ENCODE assay signal across 14 cellular contexts in the genomic region with DNA sequence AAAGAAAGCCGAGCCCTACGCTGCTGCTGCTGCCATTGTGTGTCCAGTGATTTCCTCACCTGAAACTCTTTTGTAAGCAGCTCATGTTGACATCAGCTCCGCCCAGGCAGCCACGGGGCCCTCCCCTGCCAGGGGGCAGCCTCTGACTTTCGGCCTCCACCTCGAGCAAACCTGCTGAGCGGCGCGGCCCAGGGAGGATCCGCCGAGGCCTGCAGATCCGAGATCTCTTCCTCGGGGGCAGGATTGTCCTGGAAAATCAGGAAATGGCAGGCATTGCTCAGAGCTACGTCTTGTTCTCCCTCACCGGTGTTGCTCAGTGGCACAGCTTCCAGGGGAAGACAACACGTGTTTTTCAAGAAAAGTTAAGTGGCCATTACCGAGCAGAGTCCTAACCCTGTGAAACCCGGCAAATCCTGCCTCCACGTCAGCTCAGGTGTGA. TPM values are rescaled to one million over a fixed set of nuclear protein-coding genes. Genes with fewer than 3 reads are reported as not detected.
DNase-seq lines count a peak whose midpoint lies in the region; ATAC-seq, FAIRE-seq and TF ChIP-seq lines count a peak whose summit lies in the region.
"Had no signal": no experiment of that assay in that cellular context is flagged by ENCODE, and none has a peak within 500 bp of the region (broad histone marks: within the 10 kb centered on the region; RNA-seq: fewer than 3 reads in every experiment).

No MANE protein-coding gene starts in this region.

- H3K9me3 ChIP-seq in thyroid gland: no peaks in the 10 kb centered on the region

- H3K36me3 ChIP-seq in thyroid gland: peaks cover 0 to 3% of the 10 kb centered on the region in 2 donors

- intact Hi-C loops in thyroid gland (cut with DNase I): no loop called here

- H3K27me3 Mint-ChIP-seq in WTC11 (ENCODE audit: low read depth): no peaks in the 10 kb centered on the region

- no peak overlapping the region for H3K4me3 ChIP-seq in thyroid gland (replicated peaks in 1 of 3)

- H3K36me3 Mint-ChIP-seq in WTC11: peaks cover 27% of the 10 kb centered on the region

- TF ChIP-seq CTCF in WTC11 (IDR thresholded peaks at IDR 0.05): no peak
- TF ChIP-seq CTCF in thyroid gland (IDR thresholded peaks at IDR 0.05): no peak

- POLR2A ChIA-PET in WTC11 (lab: Charles Lee): no interaction called here

- no peak for FAIRE-seq in urothelium cell line (lab: Jason Lieb, UNC)

- CTCF ChIA-PET in WTC11 (lab: Charles Lee): interaction anchor here (0.8 to 3.5 kb wide), 5 partner anchors 32 to 207 kb away, joined by 3 to 14 read pairs (median 6); no protein-coding TSS in a partner anchor

- H3K4me1 Mint-ChIP-seq in WTC11: peaks cover 26% of the 10 kb centered on the region

- H3K9me3 Mint-ChIP-seq in WTC11: peaks cover 5% of the 10 kb centered on the region; the same call in 1 of the 2 replicates

- no peaks in the 10 kb centered on the region for H3K27me3 ChIP-seq in thyroid gland

- peak overlapping the region; percentile 87 for H3K27ac Mint-ChIP-seq in WTC11

- H3K4me3 Mint-ChIP-seq in WTC11: no peak overlapping the region; the same call in 1 of the 2 replicates

- H3K27ac ChIP-seq in thyroid gland: peak overlapping the region; percentile 85 to 88 (median 86)

- H3K4me1 ChIP-seq in thyroid gland: peaks cover 37 to 74% of the 10 kb centered on the region in 2 donors

- peak; percentile 49 for DNase-seq in NCI-H2107 treated with DMSO at 0.1 percent for 48 hours (lab: John Stamatoyannopoulos, UW; ENCODE audit: unreplicated experiment)
- DNase-seq in NCI-H2107 (lab: John Stamatoyannopoulos, UW): no peak
- DNase-seq in WTC11 (ENCODE audit: low spot score): peak; percentile 71
- DNase-seq in kidney tubule cell (ENCODE audit: low spot score): peak; percentile 42
- peak; percentile 64 to 69 for DNase-seq in thyroid gland
- no peak for DNase-seq in activated CD8-positive, alpha-beta memory T cell treated with anti-CD3 and anti-CD28 coated beads, Interleukin-2, amount 50 U/mL, for 48 hours
- no peak for DNase-seq in NCI-H82 (lab: John Stamatoyannopoulos, UW)
- DNase-seq in urothelium cell line (ENCODE audit: low spot score): no peak
- DNase-seq: activated effector memory CD4-positive, alpha-beta T cell treated with anti-CD3 and anti-CD28 coated beads, Interleukin-2, amount 50 U/mL, for 16 hours; NCI-H1436; SHP77; stimulated activated CD4-positive, alpha-beta T cell treated with anti-CD3 and anti-CD28 coated beads, Interleukin-1b, Interleukin-23, amount 100 ng/mL, for 48 hours; stimulated activated naive CD4-positive, alpha-beta T cell treated with Interleukin-2 at 50 U/mL for 16 hours had no signal

- peak; percentile 36 to 52 for TF ChIP-seq POLR2A in thyroid gland (IDR thresholded peaks at IDR 0.05)

- ATAC-seq in WTC11: peak; percentile 54

- 53 to 57% methylated on average over 19 of the region's 19 CpGs for WGBS in thyroid gland, 2 donors

TF ChIP-seq in WTC11, 78 proteins besides CTCF, POLR2A, EP300 and RAD21:
- TF ChIP-seq, protein P1, sequence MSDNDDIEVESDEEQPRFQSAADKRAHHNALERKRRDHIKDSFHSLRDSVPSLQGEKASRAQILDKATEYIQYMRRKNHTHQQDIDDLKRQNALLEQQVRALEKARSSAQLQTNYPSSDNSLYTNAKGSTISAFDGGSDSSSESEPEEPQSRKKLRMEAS (CRISPR knock-in tag; IDR thresholded peaks at IDR 0.05): 0 out of 2 replicates have a peak, but pooled peaks have one; percentile 22
- TF ChIP-seq CREM (CRISPR knock-in tag; IDR thresholded peaks at IDR 0.05) (no peak), MYBL2 (CRISPR knock-in tag; IDR thresholded peaks at IDR 0.05) (no peak), ATF1 (CRISPR knock-in tag; IDR thresholded peaks at IDR 0.05) (no peak), ELF4 (CRISPR knock-in tag; IDR thresholded peaks at IDR 0.05; ENCODE audit: low read depth) (no peak)
- TF ChIP-seq, protein P2, sequence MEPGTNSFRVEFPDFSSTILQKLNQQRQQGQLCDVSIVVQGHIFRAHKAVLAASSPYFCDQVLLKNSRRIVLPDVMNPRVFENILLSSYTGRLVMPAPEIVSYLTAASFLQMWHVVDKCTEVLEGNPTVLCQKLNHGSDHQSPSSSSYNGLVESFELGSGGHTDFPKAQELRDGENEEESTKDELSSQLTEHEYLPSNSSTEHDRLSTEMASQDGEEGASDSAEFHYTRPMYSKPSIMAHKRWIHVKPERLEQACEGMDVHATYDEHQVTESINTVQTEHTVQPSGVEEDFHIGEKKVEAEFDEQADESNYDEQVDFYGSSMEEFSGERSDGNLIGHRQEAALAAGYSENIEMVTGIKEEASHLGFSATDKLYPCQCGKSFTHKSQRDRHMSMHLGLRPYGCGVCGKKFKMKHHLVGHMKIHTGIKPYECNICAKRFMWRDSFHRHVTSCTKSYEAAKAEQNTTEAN (CRISPR knock-in tag; IDR thresholded peaks at IDR 0.05): no peak

RNA-seq across cellular contexts. Expression of a gene that starts 35.6 kb away (rescaled TPM):
- total RNA-seq in WTC11 (2021) (0.04 to 0.07 TPM in 2 of 3 replicates, not detected in the other), thyroid gland (1 to 10 TPM; 3.0 to 6.0 (median 4.5) TPM)
- total RNA-seq: osteoblast had no signal

Comparison
In these comparisons a context has a peak if more than half of its experiments do, and no peak if none do; other contexts are left out.
1. DNase-seq: peak in NCI-H2107 treated with DMSO at 0.1 percent for 48 hours (single experiment), WTC11 (single experiment), kidney tubule cell (single experiment) and thyroid gland (2 of 2); none in NCI-H2107 (single experiment), activated CD8-positive, alpha-beta memory T cell treated with anti-CD3 and anti-CD28 coated beads, Interleukin-2, amount 50 U/mL, for 48 hours (single experiment), NCI-H82 (single experiment) and urothelium cell line (single experiment).